8 cellular contexts compared by ENCODE assay signal in the genomic region with DNA sequence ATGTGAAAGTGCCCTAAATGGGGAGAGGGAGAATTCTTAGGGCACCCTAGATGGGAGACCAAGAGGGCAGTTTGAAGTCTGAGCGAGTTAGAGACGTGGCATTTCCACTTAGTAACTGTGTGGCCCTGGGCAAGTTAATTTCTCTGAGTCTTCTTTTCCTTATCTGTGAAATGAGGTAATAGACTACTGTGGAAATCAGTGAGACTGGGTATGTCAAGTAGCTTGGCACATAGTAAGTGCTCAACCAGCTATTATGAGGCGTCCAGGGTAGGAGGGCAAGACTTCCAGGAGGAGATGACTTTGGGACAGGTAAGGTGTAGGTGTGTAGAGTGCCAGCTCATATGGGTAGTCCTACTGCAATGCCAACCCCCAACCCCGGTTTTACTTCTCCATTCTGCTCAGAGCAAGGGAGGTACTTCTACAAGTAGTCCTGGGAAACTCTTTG. TPM values are rescaled to one million over a fixed set of nuclear protein-coding genes. Genes with fewer than 3 reads are reported as not detected.
A peak's percentile ranks its signal among the peaks of the same experiment; 100 is the strongest.
DNase-seq lines count a peak whose midpoint lies in the region; ATAC-seq and TF ChIP-seq lines count a peak whose summit lies in the region.

No MANE protein-coding gene starts in this region.

- H3K4me1 ChIP-seq in fibroblast of lung (ENCODE audit: control insufficient read depth, extremely low read depth, insufficient read depth, low read length) (peaks cover 4% of the 10 kb centered on the region), psoas muscle (peaks cover 13% of the 10 kb centered on the region)

- H3K4me3 ChIP-seq in WERI-Rb-1 (ENCODE audit: low read depth, low read length) = peak overlapping the region; percentile 89
- H3K4me3 ChIP-seq in fibroblast of lung (replicated peaks in 1 of 4; ENCODE audit: control extremely low read depth in 1 of 4, insufficient read depth in 1 of 4, low read depth in 3 of 4, low read length in 4 of 4) = peak overlapping the region; percentile 87 to 96 (median 96)
- peak overlapping the region; percentile 89 for H3K4me3 ChIP-seq in psoas muscle

- H3K27ac ChIP-seq in WERI-Rb-1 (no peak overlapping the region), fibroblast of lung (ENCODE audit: insufficient read depth, low read length) (peak overlapping the region; percentile 78), psoas muscle (peak overlapping the region; percentile 73)

- intact Hi-C loops in psoas muscle (cut with DNase I) = no loop called here

- H4K20me1 ChIP-seq in fibroblast of lung (ENCODE audit: control insufficient read depth, extremely low read depth, insufficient read depth, low read length) = no peaks in the 10 kb centered on the region

- no peak overlapping the region for H2AFZ ChIP-seq in fibroblast of lung (ENCODE audit: low read length)

- TF ChIP-seq CTCF in WERI-Rb-1 (IDR thresholded peaks at IDR 0.05; ENCODE audit: low read depth, low read length) (no peak), fibroblast of lung (conservative IDR thresholded peaks at IDR 0.05 in 1 of 2, IDR thresholded peaks at IDR 0.05 in 1 of 2; ENCODE audit: low read depth in 1 of 2, low read length in 2 of 2) (no peak), psoas muscle (IDR thresholded peaks at IDR 0.05) (no peak)

- ATAC-seq in HG03108 (IDR thresholded peaks at IDR 0.05; ENCODE audit: unreplicated experiment) (peak; percentile 74), psoas muscle (no peak)

- 45 to 66% (median 49%) methylated on average over 4 of the region's 4 CpGs for WGBS in psoas muscle, 3 donors

- H3K27me3 ChIP-seq in WERI-Rb-1 (ENCODE audit: insufficient read depth, low read depth, severe bottlenecking) (no peaks in the 10 kb centered on the region), fibroblast of lung (ENCODE audit: control insufficient read depth, insufficient read depth, low read length) (no peaks in the 10 kb centered on the region), psoas muscle (ENCODE audit: insufficient read depth in 3 of 3, low read length in 2 of 3) (no peaks in the 10 kb centered on the region)

- H3K36me3 ChIP-seq in WERI-Rb-1 = no peaks in the 10 kb centered on the region; the same call in 1 of the 2 replicates
- H3K36me3 ChIP-seq in fibroblast of lung (ENCODE audit: control insufficient read depth, insufficient read depth, low read length) = no peaks in the 10 kb centered on the region
- peaks cover 0 to 5% of the 10 kb centered on the region in 2 donors for H3K36me3 ChIP-seq in psoas muscle (ENCODE audit: insufficient read depth in 1 of 2, low read depth in 1 of 2)

- peak overlapping the region; percentile 97 for H3K4me2 ChIP-seq in fibroblast of lung (ENCODE audit: extremely low read depth, insufficient read depth, low read length)

- H3K9me3 ChIP-seq in WERI-Rb-1 (ENCODE audit: severe bottlenecking) = no peaks in the 10 kb centered on the region
- H3K9me3 ChIP-seq in fibroblast of lung (ENCODE audit: control insufficient read depth, insufficient read depth, low read depth, low read length) = no peaks in the 10 kb centered on the region
- no peaks in the 10 kb centered on the region for H3K9me3 ChIP-seq in psoas muscle

- H3K9ac ChIP-seq in fibroblast of lung (ENCODE audit: insufficient read depth, low read length) = peak overlapping the region; percentile 84

- peak; percentile 6 for DNase-seq in stimulated activated CD4-positive, alpha-beta T cell treated with anti-CD3 and anti-CD28 coated beads, Interleukin-12 subunit alpha, Interleukin-12 subunit beta, amount 100 ng/mL, for 4 hours
- DNase-seq in stimulated activated CD4-positive, alpha-beta T cell treated with anti-CD3 and anti-CD28 coated beads, Interleukin-2, amount 100 ng/mL, for 48 hours = no peak
- DNase-seq in WERI-Rb-1 = no peak
- DNase-seq in fibroblast of lung (ENCODE audit: low read depth in 2 of 2) = peak in 1 of 2 donors; percentile 23
- DNase-seq in psoas muscle = no peak
- DNase-seq in NCI-H526 (lab: John Stamatoyannopoulos, UW) = no peak
- DNase-seq in 8988T = no peak

- H3K79me2 ChIP-seq in fibroblast of lung (ENCODE audit: control insufficient read depth, insufficient read depth, low read length) = peaks cover 14% of the 10 kb centered on the region

RNA-seq across cellular contexts. Expression of gene KIF3B, which starts 0.8 kb away (rescaled TPM):
- total RNA-seq in fibroblast of lung (27.6 and 27.7 TPM in 2 replicates), psoas muscle (1 to 10 TPM; 4.2 to 8.5 (median 6.7) TPM)
- polyA plus RNA-seq in fibroblast of lung (32.9 and 35.6 TPM in 2 replicates), psoas muscle (10 to 100 TPM in 1 of 3 donors, 1 to 10 TPM in 2; 3.3 to 11.4 (median 9.6) TPM)
- polyA plus RNA-seq in fibroblast of lung (2012) = 23.7 and 27.9 TPM in 2 replicates
- 10.5 and 12.6 TPM in 2 replicates for polyA minus RNA-seq in fibroblast of lung (ENCODE audit: low replicate concordance)
